13 cellular contexts compared by ENCODE assay signal in the genomic region with DNA sequence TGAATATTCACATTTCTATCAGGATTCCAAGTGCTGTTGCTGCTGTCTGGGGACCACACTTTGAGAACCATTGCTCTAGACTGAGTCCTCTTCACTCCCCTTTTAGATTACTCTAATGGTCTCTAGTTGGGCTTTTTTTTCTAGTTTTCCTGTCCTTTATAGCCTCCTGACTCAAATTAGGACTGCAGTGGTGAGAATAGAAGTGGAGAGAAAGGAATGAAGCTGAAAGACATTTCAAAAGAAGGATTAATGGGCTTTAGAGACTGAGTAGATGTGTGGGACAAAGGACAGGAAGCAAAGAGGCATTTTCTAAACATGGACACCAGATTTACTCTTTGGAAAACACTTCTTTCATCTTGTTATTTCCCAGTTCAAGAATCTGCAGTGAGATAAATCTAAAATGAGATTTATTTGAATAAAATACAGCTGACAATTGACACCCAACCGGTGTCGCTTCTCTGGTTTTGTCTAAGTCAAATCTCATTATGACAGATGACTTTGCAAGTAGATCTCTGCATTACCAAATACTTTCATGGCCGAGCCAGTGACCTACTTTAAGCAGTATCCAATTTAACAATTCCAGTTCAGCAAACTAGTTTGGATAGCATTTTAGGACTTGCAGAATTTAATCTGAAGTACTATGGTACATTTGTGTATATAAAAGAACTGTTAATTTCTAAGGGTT.
DNase-seq lines count a peak whose midpoint lies in the region; ATAC-seq and TF ChIP-seq lines count a peak whose summit lies in the region.
"Had no signal": no experiment of that assay in that cellular context is flagged by ENCODE, and none has a peak within 500 bp of the region (broad histone marks: within the 10 kb centered on the region; RNA-seq: fewer than 3 reads in every experiment).

No MANE protein-coding gene starts in this region.

- TF ChIP-seq POLR2A in right lobe of liver (IDR thresholded peaks at IDR 0.05): no peak

- H3K27ac ChIP-seq in right lobe of liver (peak overlapping the region in 1 of 3 donors; percentile 34), ascending aorta (no peak overlapping the region)

- H3K27me3 Mint-ChIP-seq in activated T-cell treated with anti-CD3 and anti-CD28 coated beads, Interleukin-2, amount 50 U/mL, for 4 hours (ENCODE audit: low read depth): no peaks in the 10 kb centered on the region
- no peaks in the 10 kb centered on the region for H3K27me3 Mint-ChIP-seq in activated B cell treated with CpG ODN at 0.5 μM for 24 hours
- H3K27me3 Mint-ChIP-seq in stimulated activated naive B cell treated with anti-CD40 and anti-IgM and Interleukin-4, amounts not matched to agents 10 μg/mL and 1 μg/mL and 100 μg/mL, for 72 hours: no peaks in the 10 kb centered on the region

- H3K4me3 ChIP-seq in right lobe of liver: no peak overlapping the region
- H3K4me3 ChIP-seq in ascending aorta: no peak overlapping the region

- peak; percentile 23 to 55 for ATAC-seq in activated T-cell treated with anti-CD3 and anti-CD28 coated beads, Interleukin-2, amount 50 U/mL, for 4 hours
- ATAC-seq in activated B cell treated with CpG ODN at 0.5 μM for 24 hours (ENCODE audit: low read depth) (no peak), right lobe of liver (peak in 3 of 4 donors; percentile 58 to 63 (median 59))
- ATAC-seq in stimulated activated naive B cell treated with anti-CD40 and anti-IgM and Interleukin-4, amounts not matched to agents 10 μg/mL and 1 μg/mL and 100 μg/mL, for 72 hours (replicated peaks): no peak

- intact Hi-C loops in activated B cell treated with CpG ODN at 0.5 μM for 24 hours (cut with micrococcal nuclease): no loop called here
- intact Hi-C loops in right lobe of liver (cut with DNase I): no loop called here
- intact Hi-C loops in ascending aorta (cut with DNase I): no loop called here

- TF ChIP-seq CTCF in activated B cell treated with CpG ODN at 0.5 μM for 24 hours (IDR thresholded peaks at IDR 0.05): no peak
- no peak for TF ChIP-seq CTCF in right lobe of liver (IDR thresholded peaks at IDR 0.05)
- no peak for TF ChIP-seq CTCF in ascending aorta (IDR thresholded peaks at IDR 0.05)

- H3K4me1 ChIP-seq in right lobe of liver: peaks cover 0 to 13% (median 3%) of the 10 kb centered on the region in 4 donors
- peaks cover 0 to under 1% of the 10 kb centered on the region in 2 donors for H3K4me1 ChIP-seq in ascending aorta

- CTCF ChIA-PET in activated B cell treated with CpG ODN at 0.5 μM for 24 hours (lab: Charles Lee): no interaction called here

- H3K9me3 ChIP-seq in right lobe of liver (no peaks in the 10 kb centered on the region), ascending aorta (no peaks in the 10 kb centered on the region)

- H3K27me3 ChIP-seq in right lobe of liver (no peaks in the 10 kb centered on the region), ascending aorta (no peaks in the 10 kb centered on the region)

- H3K27ac Mint-ChIP-seq in activated B cell treated with CpG ODN at 0.5 μM for 24 hours: peak overlapping the region; percentile 80
- peak overlapping the region; percentile 80 for H3K27ac Mint-ChIP-seq in stimulated activated naive B cell treated with anti-CD40 and anti-IgM and Interleukin-4, amounts not matched to agents 10 μg/mL and 1 μg/mL and 100 μg/mL, for 72 hours

- no peak for DNase-seq in activated T-cell treated with anti-CD3 and anti-CD28 coated beads, Interleukin-2, amount 50 U/mL, for 4 hours
- DNase-seq in activated T-cell treated with anti-CD3 and anti-CD28 coated beads for 4 hours: no peak
- DNase-seq in activated B cell treated with CpG ODN at 0.5 μM for 24 hours: no peak
- no peak for DNase-seq in right lobe of liver
- no peak for DNase-seq in stimulated activated naive B cell treated with anti-CD40 and anti-IgM and Interleukin-4, amounts not matched to agents 10 μg/mL and 1 μg/mL and 100 μg/mL, for 72 hours
- DNase-seq in ascending aorta (ENCODE audit: low spot score in 2 of 2): no peak
- DNase-seq in occipital lobe (lab: John Stamatoyannopoulos, UW): no peak
- DNase-seq in SKM-1 treated with dmso at 0.1 percent for 144 hours (lab: John Stamatoyannopoulos, UW; ENCODE audit: unreplicated experiment): no peak
- DNase-seq: activated CD4-positive, alpha-beta T cell treated with anti-CD3 and anti-CD28 coated beads for 1 hour; activated gamma-delta T cell; caudate nucleus; MV-4-11; SW 1271 had no signal

- H3K4me3 Mint-ChIP-seq in activated T-cell treated with anti-CD3 and anti-CD28 coated beads, Interleukin-2, amount 50 U/mL, for 4 hours: peak overlapping the region; percentile 0
- H3K4me3 Mint-ChIP-seq in activated B cell treated with CpG ODN at 0.5 μM for 24 hours: no peak overlapping the region
- no peak overlapping the region for H3K4me3 Mint-ChIP-seq in stimulated activated naive B cell treated with anti-CD40 and anti-IgM and Interleukin-4, amounts not matched to agents 10 μg/mL and 1 μg/mL and 100 μg/mL, for 72 hours

- POLR2A ChIA-PET in activated B cell treated with CpG ODN at 0.5 μM for 24 hours (lab: Charles Lee): interaction anchor here (0.6 to 2.0 kb wide), 2 partner anchors 20 to 57 kb away, joined by 5 to 8 read pairs; no protein-coding TSS in a partner anchor

- H3K4me1 Mint-ChIP-seq in activated T-cell treated with anti-CD3 and anti-CD28 coated beads, Interleukin-2, amount 50 U/mL, for 4 hours (ENCODE audit: low read depth): peaks cover 50% of the 10 kb centered on the region
- H3K4me1 Mint-ChIP-seq in activated B cell treated with CpG ODN at 0.5 μM for 24 hours: peaks cover 60% of the 10 kb centered on the region
- peaks cover 27 to 52% of the 10 kb centered on the region in 2 donors for H3K4me1 Mint-ChIP-seq in stimulated activated naive B cell treated with anti-CD40 and anti-IgM and Interleukin-4, amounts not matched to agents 10 μg/mL and 1 μg/mL and 100 μg/mL, for 72 hours

- H3K36me3 Mint-ChIP-seq in activated T-cell treated with anti-CD3 and anti-CD28 coated beads, Interleukin-2, amount 50 U/mL, for 4 hours (ENCODE audit: insufficient read depth): peaks cover 1% of the 10 kb centered on the region
- peaks cover 9% of the 10 kb centered on the region for H3K36me3 Mint-ChIP-seq in activated B cell treated with CpG ODN at 0.5 μM for 24 hours (ENCODE audit: low read depth)
- no peaks in the 10 kb centered on the region for H3K36me3 Mint-ChIP-seq in stimulated activated naive B cell treated with anti-CD40 and anti-IgM and Interleukin-4, amounts not matched to agents 10 μg/mL and 1 μg/mL and 100 μg/mL, for 72 hours

- 32% methylated on average over 3 of the region's 3 CpGs for WGBS in right lobe of liver (ENCODE audit: insufficient coverage, low coverage, low lambda C conversion rate, missing lambda C conversion rate)

- no peaks in the 10 kb centered on the region for H3K36me3 ChIP-seq in right lobe of liver
- no peaks in the 10 kb centered on the region for H3K36me3 ChIP-seq in ascending aorta

- H3K9me3 Mint-ChIP-seq in activated T-cell treated with anti-CD3 and anti-CD28 coated beads, Interleukin-2, amount 50 U/mL, for 4 hours: no peaks in the 10 kb centered on the region
- H3K9me3 Mint-ChIP-seq in activated B cell treated with CpG ODN at 0.5 μM for 24 hours: no peaks in the 10 kb centered on the region
- H3K9me3 Mint-ChIP-seq in stimulated activated naive B cell treated with anti-CD40 and anti-IgM and Interleukin-4, amounts not matched to agents 10 μg/mL and 1 μg/mL and 100 μg/mL, for 72 hours: no peaks in the 10 kb centered on the region

Comparison
In these comparisons a context has a peak if more than half of its experiments do, and no peak if none do; other contexts are left out.
1. ATAC-seq: peak in activated T-cell treated with anti-CD3 and anti-CD28 coated beads, Interleukin-2, amount 50 U/mL, for 4 hours (2 of 2) and right lobe of liver (3 of 4); none in activated B cell treated with CpG ODN at 0.5 μM for 24 hours (single experiment) and stimulated activated naive B cell treated with anti-CD40 and anti-IgM and Interleukin-4, amounts not matched to agents 10 μg/mL and 1 μg/mL and 100 μg/mL, for 72 hours (0 of 2).